8 cellular contexts compared by ENCODE assay signal in the genomic region with DNA sequence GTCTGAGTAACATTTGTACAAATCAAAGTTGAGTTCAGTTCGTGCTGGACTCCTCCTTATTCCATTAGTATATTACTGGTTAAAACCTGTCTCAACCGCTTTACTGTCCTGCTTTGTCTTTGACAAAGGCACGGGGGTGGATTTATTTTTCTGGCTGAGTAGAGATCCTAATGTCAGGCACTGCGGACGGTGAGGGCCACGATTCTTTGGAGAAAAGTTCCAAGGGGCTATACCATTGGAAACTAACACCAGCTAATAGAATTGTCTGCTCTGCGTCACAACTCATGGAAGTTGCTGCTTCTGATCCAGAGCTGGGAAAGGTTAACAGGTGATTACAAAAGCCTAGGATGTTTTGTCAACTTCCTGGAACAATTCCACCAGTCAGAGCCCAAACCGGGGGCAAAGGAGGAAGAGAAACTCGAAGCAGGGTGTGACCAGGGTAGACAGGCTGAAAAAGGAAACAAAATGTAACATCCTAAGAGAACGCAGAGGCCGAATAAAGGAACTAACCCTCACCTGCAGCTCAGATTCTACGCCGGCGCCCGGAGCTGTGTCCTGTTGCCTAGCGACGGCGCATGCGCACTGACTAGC. TPM values are rescaled to one million over a fixed set of nuclear protein-coding genes. Genes with fewer than 3 reads are reported as not detected.
A peak's percentile ranks its signal among the peaks of the same experiment; 100 is the strongest.
DNase-seq lines count a peak whose midpoint lies in the region; ATAC-seq, FAIRE-seq and TF ChIP-seq lines count a peak whose summit lies in the region.

No MANE protein-coding gene starts in this region.

- no peaks in the 10 kb centered on the region for H3K27me3 ChIP-seq in MM.1S (replicated peaks; ENCODE audit: insufficient read depth, low read length)
- no peaks in the 10 kb centered on the region for H3K27me3 ChIP-seq in bronchial epithelial cell (ENCODE audit: control insufficient read depth, insufficient read depth, low read length)

- H3K4me1 ChIP-seq in MM.1S (ENCODE audit: low read length) (peaks cover 16% of the 10 kb centered on the region), mucosa of descending colon (ENCODE audit: low read depth) (peaks cover 13% of the 10 kb centered on the region)

- peak overlapping the region; percentile 81 for H3K9ac ChIP-seq in MM.1S (ENCODE audit: low read length)

- no peaks in the 10 kb centered on the region for H3K36me3 ChIP-seq in MM.1S (replicated peaks; ENCODE audit: insufficient read depth, low read length)
- H3K36me3 ChIP-seq in bronchial epithelial cell (ENCODE audit: control insufficient read depth, insufficient read depth, low read length) = no peaks in the 10 kb centered on the region
- H3K36me3 ChIP-seq in mucosa of descending colon (ENCODE audit: low read depth) = no peaks in the 10 kb centered on the region

- no peaks in the 10 kb centered on the region for H3K9me2 ChIP-seq in MM.1S (replicated peaks; ENCODE audit: insufficient read depth, low read length)

- H3K79me2 ChIP-seq in MM.1S (ENCODE audit: low read length) = no peaks in the 10 kb centered on the region

- H3K27ac ChIP-seq in C4-2B (peak overlapping the region; percentile 63), MM.1S (ENCODE audit: low read length) (peak overlapping the region; percentile 91)

- peaks cover 30% of the 10 kb centered on the region for H3F3A ChIP-seq in MM.1S (ENCODE audit: insufficient read depth, low read length)

- peak; percentile 2 for ATAC-seq in GM19467 (IDR thresholded peaks at IDR 0.05; ENCODE audit: unreplicated experiment)
- no peak for ATAC-seq in mucosa of descending colon
- no peak for ATAC-seq in HG03571 (IDR thresholded peaks at IDR 0.05; ENCODE audit: unreplicated experiment)

- no peaks in the 10 kb centered on the region for H3K9me3 ChIP-seq in MM.1S (replicated peaks; ENCODE audit: insufficient read depth, low read length)
- peaks cover 7% of the 10 kb centered on the region for H3K9me3 ChIP-seq in mucosa of descending colon

- DNase-seq in MM.1S (no peak), bronchial epithelial cell (ENCODE audit: low read depth) (no peak), mucosa of descending colon (peak in 1 of 3 donors; percentile 94), DMS 273 treated with DMSO at 0.1 percent for 48 hours (lab: John Stamatoyannopoulos, UW) (no peak), SW 1271 (lab: John Stamatoyannopoulos, UW) (no peak)

- H3K4me3 ChIP-seq in MM.1S (ENCODE audit: low read length) (peak overlapping the region; percentile 56), bronchial epithelial cell (ENCODE audit: low read depth, low read length) (peak overlapping the region; percentile 54), mucosa of descending colon (peak overlapping the region; percentile 40)

- TF ChIP-seq CTCF in C4-2B (conservative IDR thresholded peaks at IDR 0.05) = no peak
- no peak for TF ChIP-seq CTCF in MM.1S (IDR thresholded peaks at IDR 0.05; ENCODE audit: low read length)
- no peak for TF ChIP-seq CTCF in bronchial epithelial cell (IDR thresholded peaks at IDR 0.05; ENCODE audit: insufficient read depth, low read length, severe bottlenecking)
- TF ChIP-seq CTCF in mucosa of descending colon (IDR thresholded peaks at IDR 0.05) = no peak

- peak overlapping the region; percentile 94 for H3K4me2 ChIP-seq in MM.1S (ENCODE audit: low read depth, low read length)

- no peak for FAIRE-seq in bronchial epithelial cell (lab: Jason Lieb, UNC)

- peak overlapping the region; percentile 91 for H2AFZ ChIP-seq in MM.1S (ENCODE audit: low read length)

- intact Hi-C loops in mucosa of descending colon (cut with DNase I, micrococcal nuclease) = no loop called here

- H4K20me1 ChIP-seq in MM.1S (ENCODE audit: insufficient read depth, low read length) = no peaks in the 10 kb centered on the region

RNA-seq across cellular contexts. Expression of gene TAT, which starts 12.4 kb away (rescaled TPM):
- total RNA-seq in bronchial epithelial cell (not detected in 2 replicates), mucosa of descending colon (1 to 10 TPM in 1 of 3 donors, under 1 TPM in 2; 0.51 to 1.9 (median 0.72) TPM)

RNA-seq across cellular contexts. Expression of gene CHST4, which starts 38.2 kb away (rescaled TPM):
- total RNA-seq in bronchial epithelial cell = under 0.01 and 0.26 TPM in 2 replicates
- not detected for total RNA-seq in mucosa of descending colon
